In the genomic region with DNA sequence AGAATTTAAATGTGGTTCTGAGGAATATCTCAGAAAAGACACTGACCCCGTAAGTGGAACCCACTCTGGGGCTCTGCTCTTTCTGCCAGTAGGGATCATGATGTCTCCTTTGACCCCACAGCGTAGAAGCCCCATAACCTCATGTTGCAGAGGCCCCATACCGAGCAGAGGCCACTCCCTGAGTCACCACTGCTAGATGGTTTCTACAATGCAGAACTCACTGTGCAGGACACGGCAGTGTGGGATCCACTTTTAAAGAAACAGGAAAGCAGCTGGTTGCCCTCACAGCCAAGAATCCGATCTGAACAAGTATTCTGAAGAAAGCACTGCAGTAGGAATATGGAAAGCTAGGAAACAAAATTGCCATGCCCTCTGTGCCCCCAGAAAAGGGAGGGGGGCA, we compare ENCODE assay signal across 11 cellular contexts. TPM values are rescaled to one million over a fixed set of nuclear protein-coding genes. Genes with fewer than 3 reads are reported as not detected.
DNase-seq lines count a peak whose midpoint lies in the region; ATAC-seq and TF ChIP-seq lines count a peak whose summit lies in the region.
"Had no signal": no experiment of that assay in that cellular context is flagged by ENCODE, and none has a peak within 500 bp of the region (broad histone marks: within the 10 kb centered on the region; RNA-seq: fewer than 3 reads in every experiment).

No MANE protein-coding gene starts in this region.

- H3K27me3 ChIP-seq in brain microvascular endothelial cell (replicated peaks) = no peaks in the 10 kb centered on the region
- H3K27me3 ChIP-seq in osteoblast (ENCODE audit: insufficient read depth, low read length) = no peaks in the 10 kb centered on the region
- H3K27me3 ChIP-seq: sigmoid colon had no signal

- TF ChIP-seq CTCF in brain microvascular endothelial cell (IDR thresholded peaks at IDR 0.05; ENCODE audit: low read depth, low read length, missing control alignments) = no peak
- no peak for TF ChIP-seq CTCF in osteoblast (IDR thresholded peaks at IDR 0.05; ENCODE audit: extremely low read depth, low read depth, low read length)

- H3K4me1 ChIP-seq in osteoblast (ENCODE audit: insufficient read depth, low read length) = peaks cover 54% of the 10 kb centered on the region

- H3K36me3 ChIP-seq in brain microvascular endothelial cell (replicated peaks) = peaks cover 11% of the 10 kb centered on the region
- peaks cover 16% of the 10 kb centered on the region for H3K36me3 ChIP-seq in osteoblast (ENCODE audit: insufficient read depth, low read length)
- H3K36me3 ChIP-seq: sigmoid colon had no signal

- in situ Hi-C loops in brain microvascular endothelial cell (cut with HindIII; ENCODE audit: low pct_ligation_motif_present, low sequenced_read_pairs) = no loop called here

- ATAC-seq in HG02678 (IDR thresholded peaks at IDR 0.05; ENCODE audit: unreplicated experiment) = no peak

- H3K27ac ChIP-seq in brain microvascular endothelial cell (peak overlapping the region; percentile 57), osteoblast (ENCODE audit: low read depth, low read length) (peak overlapping the region; percentile 51)

- DNase-seq in Daoy (ENCODE audit: low read depth) (peak; percentile 24), LHCN-M2 (ENCODE audit: low read depth) (peak; percentile 26), brain microvascular endothelial cell (peak; percentile 78), osteoblast (ENCODE audit: insufficient read length, low spot score, missing footprints) (peak; percentile 90), HuH-7 (ENCODE audit: low spot score) (no peak)
- no peak for DNase-seq in stimulated activated CD4-positive, alpha-beta T cell treated with anti-CD3 and anti-CD28 coated beads, Interleukin-4, amount 100 ng/mL, for 24 hours
- DNase-seq: activated CD4-positive, alpha-beta T cell treated with anti-CD3 and anti-CD28 coated beads, Interleukin-2, amount 50 U/mL, for 4 hours; kidney; naive B cell; sigmoid colon had no signal

- H3K4me2 ChIP-seq in osteoblast (ENCODE audit: insufficient read depth, low read length) = peak overlapping the region; percentile 53

- H3K4me3 ChIP-seq in brain microvascular endothelial cell (ENCODE audit: low read depth, low read length) (no peak overlapping the region), osteoblast (ENCODE audit: insufficient read depth, low read length) (no peak overlapping the region)
- H3K4me3 ChIP-seq: sigmoid colon had no signal

- peaks cover 90% of the 10 kb centered on the region for H3K79me2 ChIP-seq in osteoblast (ENCODE audit: insufficient read depth, low read length)

- peaks cover 42% of the 10 kb centered on the region for H4K20me1 ChIP-seq in osteoblast (ENCODE audit: insufficient read depth, low read length)

- no peaks in the 10 kb centered on the region for H3K9me3 ChIP-seq in osteoblast (ENCODE audit: low read depth, low read length)
- H3K9me3 ChIP-seq: sigmoid colon had no signal

- no peak overlapping the region for H2AFZ ChIP-seq in osteoblast (ENCODE audit: low read length)

RNA-seq across cellular contexts. Expression of gene SLC7A1, which starts 4.2 kb away (rescaled TPM):
- total RNA-seq in Daoy (2014; rRNA removed; shearing (Covaris generic)) = 15.6 and 22.0 TPM in 2 replicates
- total RNA-seq in LHCN-M2 (2014; rRNA removed) (8.9 and 13.8 TPM in 2 replicates), osteoblast (24.2 and 25.7 TPM in 2 replicates)
- 18.0 TPM for polyA plus RNA-seq in LHCN-M2 (2012)

Comparison
In these comparisons a context has a peak if more than half of its experiments do, and no peak if none do; other contexts are left out.
1. DNase-seq: peak in Daoy (single experiment), LHCN-M2 (single experiment), brain microvascular endothelial cell (single experiment) and osteoblast (single experiment); none in HuH-7 (single experiment) and stimulated activated CD4-positive, alpha-beta T cell treated with anti-CD3 and anti-CD28 coated beads, Interleukin-4, amount 100 ng/mL, for 24 hours (single experiment).